19 cellular contexts compared by ENCODE assay signal in genomic region chr22:31119026-31119717, GRCh38. TPM values are rescaled to one million over a fixed set of nuclear protein-coding genes. Genes with fewer than 3 reads are reported as not detected.
DNase-seq lines count a peak whose midpoint lies in the region; ATAC-seq and TF ChIP-seq lines count a peak whose summit lies in the region.
"Had no signal": no experiment of that assay in that cellular context is flagged by ENCODE, and none has a peak within 500 bp of the region (broad histone marks: within the 10 kb centered on the region; RNA-seq: fewer than 3 reads in every experiment).

No MANE protein-coding gene starts in this region.

- H3K27ac ChIP-seq in BLaER1, result no peak overlapping the region
- no peak overlapping the region for H3K27ac ChIP-seq in CD4-positive, alpha-beta T cell (ENCODE audit: low read depth, low read length)

- H3K4me3 Mint-ChIP-seq in WTC11 (no peak overlapping the region), neural crest cell (no peak overlapping the region), Caco-2 (ENCODE audit: unreplicated experiment) (no peak overlapping the region)
- no peak overlapping the region for H3K4me3 Mint-ChIP-seq in CD4-positive, alpha-beta T cell
- H3K4me3 Mint-ChIP-seq: CD4-positive, CD25-positive, alpha-beta regulatory T cell; GM23338; IgD-negative memory B cell had no signal

- H3K27ac Mint-ChIP-seq in WTC11 (no peak overlapping the region), neural crest cell (ENCODE audit: unreplicated experiment) (peak overlapping the region; percentile 52), Caco-2 (ENCODE audit: unreplicated experiment) (no peak overlapping the region)
- H3K27ac Mint-ChIP-seq in CD4-positive, alpha-beta T cell, result no peak overlapping the region
- H3K27ac Mint-ChIP-seq: GM23338, IgD-negative memory B cell had no signal

- H3K9ac ChIP-seq in BLaER1, result no peak overlapping the region

- H3K4me1 ChIP-seq in BLaER1 (peaks cover 28% of the 10 kb centered on the region), Caco-2 (peaks cover 8% of the 10 kb centered on the region)

- no peaks in the 10 kb centered on the region for H4K20me1 ChIP-seq in BLaER1

- H3K36me3 Mint-ChIP-seq in WTC11, result no peaks in the 10 kb centered on the region
- H3K36me3 Mint-ChIP-seq in neural crest cell (ENCODE audit: low read depth), result no peaks in the 10 kb centered on the region
- no peaks in the 10 kb centered on the region for H3K36me3 Mint-ChIP-seq in CD4-positive, alpha-beta T cell (ENCODE audit: low read depth)
- no peaks in the 10 kb centered on the region for H3K36me3 Mint-ChIP-seq in Caco-2 (ENCODE audit: insufficient read depth, unreplicated experiment)
- H3K36me3 Mint-ChIP-seq: CD4-positive, CD25-positive, alpha-beta regulatory T cell; IgD-negative memory B cell had no signal

- no peak overlapping the region for H3K4me3 ChIP-seq in BLaER1
- H3K4me3 ChIP-seq in Caco-2 (ENCODE audit: low read depth, low read length), result no peak overlapping the region
- H3K4me3 ChIP-seq: GM23338 had no signal

- no peak for DNase-seq in WTC11 (ENCODE audit: low spot score)
- DNase-seq in cardiac septum (ENCODE audit: low spot score), result peak; percentile 82
- no peak for DNase-seq in neural crest cell (ENCODE audit: low read depth, low spot score)
- no peak for DNase-seq in GM20000 (ENCODE audit: low spot score)
- no peak for DNase-seq in CD4-positive, alpha-beta T cell
- DNase-seq in Caco-2, result no peak
- no peak for DNase-seq in stimulated activated CD4-positive, alpha-beta T cell treated with anti-CD3 and anti-CD28 coated beads, Interleukin-1b, Interleukin-23, amount 100 ng/mL, for 48 hours
- DNase-seq: CD4-positive, CD25-positive, alpha-beta regulatory T cell; GF-D8; NCI-H1048; NCI-H146; NCI-H2227 treated with DMSO at 0.1 percent for 48 hours; NCI-H526; NK-92 treated with Interleukin-12 subunit alpha and Interleukin-12 subunit beta, amount 100 ng/mL, for 24 hours; OCI-M1 had no signal

- no peaks in the 10 kb centered on the region for H3K27me3 ChIP-seq in BLaER1
- H3K27me3 ChIP-seq in CD4-positive, alpha-beta T cell (ENCODE audit: control insufficient read depth, insufficient read depth, low read length), result no peaks in the 10 kb centered on the region
- H3K27me3 ChIP-seq in Caco-2 (replicated peaks; ENCODE audit: control insufficient read depth, insufficient read depth, low read length), result no peaks in the 10 kb centered on the region

- H3K9me3 Mint-ChIP-seq in WTC11 (no peaks in the 10 kb centered on the region), neural crest cell (no peaks in the 10 kb centered on the region), Caco-2 (ENCODE audit: unreplicated experiment) (no peaks in the 10 kb centered on the region)
- no peaks in the 10 kb centered on the region for H3K9me3 Mint-ChIP-seq in CD4-positive, alpha-beta T cell
- H3K9me3 Mint-ChIP-seq: CD4-positive, CD25-positive, alpha-beta regulatory T cell; GM23338; IgD-negative memory B cell had no signal

- CTCF ChIA-PET in WTC11 (lab: Charles Lee) (interaction anchor here (0.6 to 3.0 kb wide), 7 partner anchors 12 to 67 kb away, joined by 3 to 23 read pairs (median 4); partner anchors contain the start of genes PLA2G3 and SELENOM), Caco-2 (lab: Charles Lee) (no interaction called here)
- CTCF ChIA-PET in CD4-positive, alpha-beta T cell (lab: Charles Lee), result no interaction called here

- H3K4me2 ChIP-seq in BLaER1, result peak overlapping the region; percentile 37
- H3K4me2 ChIP-seq: GM23338 had no signal

- peak; percentile 21 for ATAC-seq in WTC11
- no peak for ATAC-seq in CD4-positive, alpha-beta T cell (ENCODE audit: poor library complexity)
- ATAC-seq: GM23338 had no signal

- intact Hi-C loops in cardiac septum (cut with DNase I), result no loop called here
- intact Hi-C loops in CD4-positive, alpha-beta T cell (cut with DNase I, micrococcal nuclease), result no loop called here
- intact Hi-C loops in Caco-2 (cut with micrococcal nuclease; ENCODE audit: unreplicated experiment), result no loop called here

- H3K27me3 Mint-ChIP-seq in WTC11 (ENCODE audit: low read depth) (no peaks in the 10 kb centered on the region; the same call in 1 of the 2 replicates), neural crest cell (ENCODE audit: low read depth) (no peaks in the 10 kb centered on the region), Caco-2 (ENCODE audit: insufficient read depth, unreplicated experiment) (no peaks in the 10 kb centered on the region)
- H3K27me3 Mint-ChIP-seq in CD4-positive, alpha-beta T cell, result peaks cover 3% of the 10 kb centered on the region

- no peak for TF ChIP-seq CTCF in WTC11 (IDR thresholded peaks at IDR 0.05)
- no peak for TF ChIP-seq CTCF in neural crest cell (conservative IDR thresholded peaks at IDR 0.05)
- TF ChIP-seq CTCF in GM20000 (IDR thresholded peaks at IDR 0.05; ENCODE audit: extremely low read depth, missing control alignments), result no peak
- no peak for TF ChIP-seq CTCF in CD4-positive, alpha-beta T cell (IDR thresholded peaks at IDR 0.05)
- no peak for TF ChIP-seq CTCF in Caco-2 (IDR thresholded peaks at IDR 0.05; ENCODE audit: insufficient read depth in 1 of 2, low read depth in 1 of 2, low read length in 1 of 2, severe bottlenecking in 1 of 2, unreplicated experiment in 1 of 2)

- H3K9me3 ChIP-seq in BLaER1, result no peaks in the 10 kb centered on the region
- H3K9me3 ChIP-seq in CD4-positive, alpha-beta T cell (ENCODE audit: control insufficient read depth, low read length), result no peaks in the 10 kb centered on the region
- H3K9me3 ChIP-seq in Caco-2, result no peaks in the 10 kb centered on the region

- BruUV-seq in Caco-2 (replicated peaks; lab: Mats Ljungman, UMichigan), result no TSS peak

- H3K36me3 ChIP-seq in BLaER1 (no peaks in the 10 kb centered on the region), Caco-2 (ENCODE audit: control insufficient read depth, insufficient read depth, low read length) (no peaks in the 10 kb centered on the region)

- POLR2A ChIA-PET in WTC11 (lab: Charles Lee), result no interaction called here
- POLR2A ChIA-PET in CD4-positive, alpha-beta T cell (lab: Charles Lee), result no interaction called here
- POLR2A ChIA-PET in Caco-2 (lab: Charles Lee), result no interaction called here

- H3K4me1 Mint-ChIP-seq in WTC11, result peaks cover 28% of the 10 kb centered on the region
- H3K4me1 Mint-ChIP-seq in neural crest cell, result peaks cover 11% of the 10 kb centered on the region
- H3K4me1 Mint-ChIP-seq in CD4-positive, alpha-beta T cell (ENCODE audit: low read depth), result no peaks in the 10 kb centered on the region
- peaks cover 6% of the 10 kb centered on the region for H3K4me1 Mint-ChIP-seq in Caco-2 (ENCODE audit: low read depth, unreplicated experiment)
- H3K4me1 Mint-ChIP-seq: IgD-negative memory B cell had no signal

TF ChIP-seq in WTC11, 78 proteins besides CTCF, POLR2A, EP300 and RAD21:
- TF ChIP-seq TEAD4 (CRISPR knock-in tag; IDR thresholded peaks at IDR 0.05), result no peak

RNA-seq across cellular contexts. Expression of gene INPP5J, which starts 3.6 kb away (rescaled TPM):
- total RNA-seq in WTC11 (2021) (6.2 to 9.0 TPM (median 7.7 TPM) in 3 replicates), cardiac septum (13.8 TPM), neural crest cell (4.5 and 4.7 TPM in 2 replicates), Caco-2 (2022) (6.8 and 7.8 TPM in 2 replicates)
- total RNA-seq in CD4-positive, alpha-beta T cell, result under 1 TPM; 0.59 to 0.69 TPM
- total RNA-seq: CD4-positive, CD25-positive, alpha-beta regulatory T cell had no signal

RNA-seq across cellular contexts. Expression of gene SELENOM, which starts 11.8 kb away (rescaled TPM):
- total RNA-seq in WTC11 (2021) (16.3 to 24.6 TPM (median 22.6 TPM) in 3 replicates), cardiac septum (77.7 TPM), neural crest cell (9.1 and 10.1 TPM in 2 replicates), Caco-2 (2022) (1.3 and 2.0 TPM in 2 replicates)
- 10 to 100 TPM; 78.0 to 82.4 TPM for total RNA-seq in CD4-positive, alpha-beta T cell

RNA-seq across cellular contexts. Expression of gene PLA2G3, which starts 21.1 kb away (rescaled TPM):
- total RNA-seq in WTC11 (2021) (14.7 to 18.3 TPM (median 15.1 TPM) in 3 replicates), cardiac septum (not detected), neural crest cell (24.3 and 24.7 TPM in 2 replicates), Caco-2 (2022) (not detected in 2 replicates)
- not detected for total RNA-seq in CD4-positive, alpha-beta T cell
- total RNA-seq: CD4-positive, CD25-positive, alpha-beta regulatory T cell; HT-29 had no signal

RNA-seq across cellular contexts. Expression of gene SMTN, which starts 38.1 kb away (rescaled TPM):
- total RNA-seq in WTC11 (2021) (28.1 to 34.5 TPM (median 32.8 TPM) in 3 replicates), cardiac septum (128 TPM), neural crest cell (53.8 and 55.0 TPM in 2 replicates), Caco-2 (2022) (69.8 and 71.0 TPM in 2 replicates)
- 1 to 10 TPM; 2.9 TPM for total RNA-seq in CD4-positive, alpha-beta T cell

RNA-seq across cellular contexts. Expression of gene RNF185, which starts 40.8 kb away (rescaled TPM):
- 18.0 to 19.8 TPM (median 18.0 TPM) in 3 replicates for total RNA-seq in WTC11 (2021)
- total RNA-seq in cardiac septum, result 21.3 TPM
- 31.7 and 33.8 TPM in 2 replicates for total RNA-seq in neural crest cell
- total RNA-seq in CD4-positive, alpha-beta T cell, result 1 to 10 TPM; 6.2 to 7.7 TPM
- 27.8 and 30.3 TPM in 2 replicates for total RNA-seq in Caco-2 (2022)

Comparison
In these comparisons a context has a peak if more than half of its experiments do, and no peak if none do; other contexts are left out.
1. RNA of gene PLA2G3, which starts 21.1 kb away (total RNA-seq): 24.3 to 24.7 TPM in neural crest cell and 14.7 to 18.3 TPM in WTC11; not detected in cardiac septum (single experiment), not detected in CD4-positive, alpha-beta T cell and not detected in Caco-2; every median in the first group is over 10 times any median in the second.